1 cellular context compared by ENCODE assay signal in the genomic region with DNA sequence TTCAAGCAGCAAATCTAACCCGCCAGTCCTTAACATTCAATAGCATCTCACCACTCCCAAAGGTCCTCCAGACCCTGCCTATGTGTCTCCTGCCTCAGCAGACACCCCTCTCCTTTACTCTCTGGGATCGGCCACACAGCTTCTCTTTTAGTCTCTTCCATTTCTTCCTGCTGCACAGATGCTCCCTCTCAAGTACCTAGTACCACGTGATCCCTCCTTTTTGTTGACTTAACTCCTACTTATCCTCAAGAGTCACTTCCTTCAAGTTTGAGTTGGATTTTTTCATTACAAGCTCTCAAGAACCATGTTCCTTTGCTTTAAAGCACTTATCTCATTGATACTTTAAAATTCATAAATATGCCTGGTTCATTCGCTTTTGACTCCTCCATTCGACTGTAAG.
TF ChIP-seq lines count a peak whose summit lies in the region.

No MANE protein-coding gene starts in this region.

TF ChIP-seq in K562, 482 proteins besides CTCF, POLR2A, EP300 and RAD21:
- no peak for TF ChIP-seq ZFX (CRISPR knock-in tag; IDR thresholded peaks at IDR 0.05)
- TF ChIP-seq, protein P1, sequence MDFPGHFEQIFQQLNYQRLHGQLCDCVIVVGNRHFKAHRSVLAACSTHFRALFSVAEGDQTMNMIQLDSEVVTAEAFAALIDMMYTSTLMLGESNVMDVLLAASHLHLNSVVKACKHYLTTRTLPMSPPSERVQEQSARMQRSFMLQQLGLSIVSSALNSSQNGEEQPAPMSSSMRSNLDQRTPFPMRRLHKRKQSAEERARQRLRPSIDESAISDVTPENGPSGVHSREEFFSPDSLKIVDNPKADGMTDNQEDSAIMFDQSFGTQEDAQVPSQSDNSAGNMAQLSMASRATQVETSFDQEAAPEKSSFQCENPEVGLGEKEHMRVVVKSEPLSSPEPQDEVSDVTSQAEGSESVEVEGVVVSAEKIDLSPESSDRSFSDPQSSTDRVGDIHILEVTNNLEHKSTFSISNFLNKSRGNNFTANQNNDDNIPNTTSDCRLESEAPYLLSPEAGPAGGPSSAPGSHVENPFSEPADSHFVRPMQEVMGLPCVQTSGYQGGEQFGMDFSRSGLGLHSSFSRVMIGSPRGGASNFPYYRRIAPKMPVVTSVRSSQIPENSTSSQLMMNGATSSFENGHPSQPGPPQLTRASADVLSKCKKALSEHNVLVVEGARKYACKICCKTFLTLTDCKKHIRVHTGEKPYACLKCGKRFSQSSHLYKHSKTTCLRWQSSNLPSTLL (IDR thresholded peaks at IDR 0.05), result no peak
- no peak for TF ChIP-seq SMAD1 (IDR thresholded peaks at IDR 0.05; ENCODE audit: low read depth, low read length, partially characterized antibody)
- TF ChIP-seq, protein P2, sequence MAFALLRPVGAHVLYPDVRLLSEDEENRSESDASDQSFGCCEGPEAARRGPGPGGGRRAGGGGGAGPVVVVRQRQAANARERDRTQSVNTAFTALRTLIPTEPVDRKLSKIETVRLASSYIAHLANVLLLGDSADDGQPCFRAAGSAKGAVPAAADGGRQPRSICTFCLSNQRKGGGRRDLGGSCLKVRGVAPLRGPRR (CRISPR knock-in tag; IDR thresholded peaks at IDR 0.05), result no peak
- no peak for TF ChIP-seq CREBBP (IDR thresholded peaks at IDR 0.05; ENCODE audit: low read depth, low read length)
- no peak for TF ChIP-seq FOXK2 (conservative IDR thresholded peaks at IDR 0.05 in 1 of 2, IDR thresholded peaks at IDR 0.05 in 1 of 2; ENCODE audit: low read depth in 2 of 2)
- no peak for TF ChIP-seq ZNF347 (CRISPR knock-in tag; IDR thresholded peaks at IDR 0.05; ENCODE audit: low read depth)
- TF ChIP-seq, protein P3, sequence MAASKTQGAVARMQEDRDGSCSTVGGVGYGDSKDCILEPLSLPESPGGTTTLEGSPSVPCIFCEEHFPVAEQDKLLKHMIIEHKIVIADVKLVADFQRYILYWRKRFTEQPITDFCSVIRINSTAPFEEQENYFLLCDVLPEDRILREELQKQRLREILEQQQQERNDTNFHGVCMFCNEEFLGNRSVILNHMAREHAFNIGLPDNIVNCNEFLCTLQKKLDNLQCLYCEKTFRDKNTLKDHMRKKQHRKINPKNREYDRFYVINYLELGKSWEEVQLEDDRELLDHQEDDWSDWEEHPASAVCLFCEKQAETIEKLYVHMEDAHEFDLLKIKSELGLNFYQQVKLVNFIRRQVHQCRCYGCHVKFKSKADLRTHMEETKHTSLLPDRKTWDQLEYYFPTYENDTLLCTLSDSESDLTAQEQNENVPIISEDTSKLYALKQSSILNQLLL (CRISPR knock-in tag; IDR thresholded peaks at IDR 0.05; ENCODE audit: borderline replicate concordance), result no peak
- TF ChIP-seq, protein P4, sequence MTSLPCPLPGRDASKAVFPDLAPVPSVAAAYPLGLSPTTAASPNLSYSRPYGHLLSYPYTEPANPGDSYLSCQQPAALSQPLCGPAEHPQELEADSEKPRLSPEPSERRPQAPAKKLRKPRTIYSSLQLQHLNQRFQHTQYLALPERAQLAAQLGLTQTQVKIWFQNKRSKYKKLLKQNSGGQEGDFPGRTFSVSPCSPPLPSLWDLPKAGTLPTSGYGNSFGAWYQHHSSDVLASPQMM (CRISPR knock-in tag; IDR thresholded peaks at IDR 0.05), result no peak
- no peak for TF ChIP-seq HNRNPL (IDR thresholded peaks at IDR 0.05; ENCODE audit: low read depth, low read length)
- TF ChIP-seq CREB1 (IDR thresholded peaks at IDR 0.05), result no peak
- TF ChIP-seq CREB1 (CRISPR knock-in tag; IDR thresholded peaks at IDR 0.05), result no peak
- no peak for TF ChIP-seq ZNF780A (CRISPR knock-in tag; IDR thresholded peaks at IDR 0.05)
- TF ChIP-seq ZFP30 (CRISPR knock-in tag; IDR thresholded peaks at IDR 0.05; ENCODE audit: borderline replicate concordance), result no peak
- no peak for TF ChIP-seq ZNF212 (CRISPR knock-in tag; IDR thresholded peaks at IDR 0.05)
